Comparison of ENCODE assay signal across 5 cellular contexts in genomic region chr3:49776101-49776500, GRCh38. TPM values are rescaled to one million over a fixed set of nuclear protein-coding genes. Genes with fewer than 3 reads are reported as not detected.
"Had no signal": no experiment of that assay in that cellular context is flagged by ENCODE, and none has a peak within 500 bp of the region (broad histone marks: within the 10 kb centered on the region; RNA-seq: fewer than 3 reads in every experiment).

No MANE protein-coding gene starts in this region.

RNA-seq across cellular contexts. Expression of gene CDHR4, which starts 23.6 kb away (rescaled TPM):
- total RNA-seq: subcutaneous adipose tissue, thyroid gland, transverse colon, urinary bladder, vagina had no signal
